8 cellular contexts compared by ENCODE assay signal in the genomic region with DNA sequence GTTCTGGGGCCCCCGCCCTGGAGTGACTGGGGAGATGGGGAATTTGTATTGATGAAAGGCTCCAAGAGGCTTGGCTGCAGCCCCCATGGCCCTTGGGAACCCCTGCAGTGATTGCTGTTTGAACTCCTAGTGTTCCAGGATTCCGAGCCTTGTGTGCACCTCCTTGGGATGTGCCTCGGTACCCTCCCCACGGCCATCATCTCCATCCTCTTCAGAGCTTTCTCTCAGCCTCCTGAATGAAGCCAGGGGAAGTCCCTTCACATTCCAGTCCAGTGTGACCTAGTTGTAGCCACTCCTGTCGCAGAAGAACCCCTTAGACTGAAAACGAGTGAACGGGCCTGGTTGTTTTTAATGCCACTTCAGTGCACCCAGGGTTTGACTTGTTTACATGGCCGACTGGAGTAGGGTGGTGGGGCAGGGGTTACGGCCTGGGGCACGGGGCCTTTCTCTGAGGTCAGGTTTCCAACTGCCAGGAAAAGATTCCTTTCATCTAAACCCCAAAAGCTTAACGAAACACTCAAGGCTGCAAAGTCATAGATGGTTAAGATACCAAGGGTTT. TPM values are rescaled to one million over a fixed set of nuclear protein-coding genes. Genes with fewer than 3 reads are reported as not detected.
A peak's percentile ranks its signal among the peaks of the same experiment; 100 is the strongest.
DNase-seq lines count a peak whose midpoint lies in the region; ATAC-seq and TF ChIP-seq lines count a peak whose summit lies in the region.

No MANE protein-coding gene starts in this region.

- peaks cover 3% of the 10 kb centered on the region for H3K36me3 Mint-ChIP-seq in activated CD4-positive, alpha-beta T cell treated with anti-CD3 and anti-CD28 coated beads, Interleukin-2, amount 10 ng/mL, durations not matched to agents 24 days and 14 days (ENCODE audit: low read depth)

- H3K4me1 Mint-ChIP-seq in activated CD4-positive, alpha-beta T cell treated with anti-CD3 and anti-CD28 coated beads, Interleukin-2, amount 10 ng/mL, durations not matched to agents 24 days and 14 days: peaks cover 46% of the 10 kb centered on the region

- H3K4me1 ChIP-seq in left ventricle myocardium inferior: peaks cover 73% of the 10 kb centered on the region
- H3K4me1 ChIP-seq in sigmoid colon: peaks cover 0 to 64% (median 60%) of the 10 kb centered on the region in 4 donors

- peaks cover 10% of the 10 kb centered on the region for H3K36me3 ChIP-seq in WERI-Rb-1
- H3K36me3 ChIP-seq in left ventricle myocardium inferior: no peaks in the 10 kb centered on the region
- no peaks in the 10 kb centered on the region for H3K36me3 ChIP-seq in sigmoid colon

- no peak for TF ChIP-seq EP300 in sigmoid colon (IDR thresholded peaks at IDR 0.05)

- peak overlapping the region; percentile 62 for H3K27ac ChIP-seq in WERI-Rb-1
- peak overlapping the region; percentile 88 for H3K27ac ChIP-seq in left ventricle myocardium inferior (replicated peaks)
- peak overlapping the region; percentile 81 to 88 (median 85) for H3K27ac ChIP-seq in sigmoid colon

- intact Hi-C loops in activated CD4-positive, alpha-beta T cell treated with anti-CD3 and anti-CD28 coated beads, Interleukin-2, amount 10 ng/mL, durations not matched to agents 24 days and 14 days (cut with micrococcal nuclease): loop anchor here (2.0 to 5.0 kb wide), 2 partner anchors 74 to 261 kb away; no protein-coding TSS in a partner anchor
- intact Hi-C loops in left ventricle myocardium inferior (cut with micrococcal nuclease) (loop anchor here (10.0 kb wide), 1 partner anchor 51 kb away; no protein-coding TSS in a partner anchor), sigmoid colon (cut with DNase I) (loop anchor here (1.0 to 2.0 kb wide), 2 partner anchors 163 to 193 kb away; a partner anchor contains a TSS)

- no peaks in the 10 kb centered on the region for H3K27me3 ChIP-seq in WERI-Rb-1 (ENCODE audit: insufficient read depth, low read depth, severe bottlenecking)
- no peaks in the 10 kb centered on the region for H3K27me3 ChIP-seq in left ventricle myocardium inferior (ENCODE audit: low read depth)
- H3K27me3 ChIP-seq in sigmoid colon: no peaks in the 10 kb centered on the region

- WGBS in sigmoid colon, 2 donors: 8 to 16% methylated on average over 11 of the region's 11 CpGs

- no peaks in the 10 kb centered on the region for H3K27me3 Mint-ChIP-seq in activated CD4-positive, alpha-beta T cell treated with anti-CD3 and anti-CD28 coated beads, Interleukin-2, amount 10 ng/mL, durations not matched to agents 24 days and 14 days

- peak overlapping the region; percentile 74 for H3K27ac Mint-ChIP-seq in activated CD4-positive, alpha-beta T cell treated with anti-CD3 and anti-CD28 coated beads, Interleukin-2, amount 10 ng/mL, durations not matched to agents 24 days and 14 days

- TF ChIP-seq POLR2A in sigmoid colon (IDR thresholded peaks at IDR 0.05): no peak

- H3K4me3 ChIP-seq in WERI-Rb-1 (ENCODE audit: low read depth, low read length) (peak overlapping the region; percentile 74), left ventricle myocardium inferior (peak overlapping the region; percentile 81), sigmoid colon (peak overlapping the region; percentile 64 to 79 (median 76))

- H3K4me3 Mint-ChIP-seq in activated CD4-positive, alpha-beta T cell treated with anti-CD3 and anti-CD28 coated beads, Interleukin-2, amount 10 ng/mL, durations not matched to agents 24 days and 14 days: peak overlapping the region; percentile 99

- TF ChIP-seq CTCF in WERI-Rb-1 (IDR thresholded peaks at IDR 0.05; ENCODE audit: low read depth, low read length) (no peak), left ventricle myocardium inferior (IDR thresholded peaks at IDR 0.05; ENCODE audit: borderline replicate concordance) (no peak), sigmoid colon (IDR thresholded peaks at IDR 0.05) (no peak)

- no peaks in the 10 kb centered on the region for H3K9me3 Mint-ChIP-seq in activated CD4-positive, alpha-beta T cell treated with anti-CD3 and anti-CD28 coated beads, Interleukin-2, amount 10 ng/mL, durations not matched to agents 24 days and 14 days

- peak; percentile 65 for DNase-seq in activated CD4-positive, alpha-beta T cell treated with anti-CD3 and anti-CD28 coated beads, Interleukin-2, amount 10 ng/mL, durations not matched to agents 24 days and 14 days
- DNase-seq in activated CD4-positive, alpha-beta T cell treated with anti-CD3 and anti-CD28 coated beads, Interleukin-2, amount 50 U/mL, for 48 hours: no peak
- DNase-seq in WERI-Rb-1: no peak
- no peak for DNase-seq in left ventricle myocardium inferior
- DNase-seq in sigmoid colon: no peak
- no peak for DNase-seq in activated CD4-positive, CD25-positive, alpha-beta regulatory T cell (lab: John Stamatoyannopoulos, UW)
- no peak for DNase-seq in hepatic stellate cell (ENCODE audit: low spot score)

- no peaks in the 10 kb centered on the region for H3K9me3 ChIP-seq in WERI-Rb-1 (ENCODE audit: severe bottlenecking)
- H3K9me3 ChIP-seq in left ventricle myocardium inferior (replicated peaks): no peaks in the 10 kb centered on the region
- no peaks in the 10 kb centered on the region for H3K9me3 ChIP-seq in sigmoid colon

- no peak for ATAC-seq in HG03354 (IDR thresholded peaks at IDR 0.05; ENCODE audit: poor library complexity, severe bottlenecking, unreplicated experiment)

RNA-seq across cellular contexts. Expression of a gene that starts 1.5 kb away (rescaled TPM):
- 155 and 161 TPM in 2 replicates for total RNA-seq in activated CD4-positive, alpha-beta T cell treated with anti-CD3 and anti-CD28 coated beads, Interleukin-2, amount 10 ng/mL, durations not matched to agents 24 days and 14 days
- 350 TPM for total RNA-seq in left ventricle myocardium inferior
- 100 to 1,000 TPM in 1 of 4 donors, 10 to 100 TPM in 3; 59.6 to 101 (median 80.4) TPM for total RNA-seq in sigmoid colon
- 100 to 1,000 TPM in 1 of 3 donors, 10 to 100 TPM in 2; 43.2 to 113 (median 67.9) TPM for polyA plus RNA-seq in sigmoid colon
